ENCODE assay signal across 1 cellular context in the genomic region with DNA sequence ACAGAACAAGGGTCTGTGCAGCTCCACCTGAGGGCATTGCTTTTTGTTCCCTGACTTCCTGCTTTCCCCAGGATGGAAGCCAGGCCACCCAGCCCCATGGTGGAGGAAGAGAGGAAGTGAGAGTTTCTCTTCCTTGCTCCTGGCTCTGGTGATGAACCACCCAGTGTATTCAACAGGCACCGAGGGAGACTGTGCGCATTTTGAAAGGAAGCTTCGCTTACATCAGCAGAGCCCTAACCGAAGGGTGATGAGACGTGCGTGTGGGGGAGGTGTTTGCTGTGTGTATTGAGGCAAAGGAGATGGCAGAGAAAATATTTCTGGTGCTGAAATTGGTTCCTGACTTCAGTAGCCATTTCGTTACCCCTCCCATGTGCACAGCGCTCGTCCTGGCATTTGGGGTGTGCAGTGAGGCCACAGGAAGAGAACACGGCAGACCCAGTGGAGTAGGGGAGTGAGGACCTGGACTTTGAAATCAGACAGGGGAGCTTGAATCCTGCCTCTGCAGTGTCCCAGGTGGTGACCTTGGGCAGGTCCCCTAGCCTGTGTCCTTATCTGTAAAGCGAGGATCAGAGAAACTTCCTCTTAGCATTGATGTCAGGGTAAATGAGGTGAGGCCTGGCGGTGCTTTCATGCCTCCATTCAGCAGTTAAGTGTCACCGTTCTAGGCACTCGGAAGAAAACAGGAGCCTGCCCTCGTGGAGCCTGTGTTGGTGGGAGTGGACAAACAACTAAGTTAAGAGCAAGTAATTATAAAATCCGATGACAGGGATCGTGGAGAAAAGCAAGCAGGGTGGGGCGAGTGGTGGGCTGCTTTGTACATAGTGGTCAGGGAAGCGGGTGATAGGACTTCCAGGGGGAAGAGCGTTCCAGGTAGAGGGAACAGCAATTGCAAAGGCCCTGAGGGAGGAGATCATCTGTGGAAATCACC.
A peak's percentile ranks its signal among the peaks of the same experiment; 100 is the strongest.
TF ChIP-seq lines count a peak whose summit lies in the region.

No MANE protein-coding gene starts in this region.

TF ChIP-seq in K562, 482 proteins besides CTCF, POLR2A, EP300 and RAD21 (continued from another document and continues in another):
- TF ChIP-seq ADNP (tag; IDR thresholded peaks at IDR 0.05) (no peak), ZNF586 (CRISPR knock-in tag; conservative IDR thresholded peaks at IDR 0.05) (no peak), ZNF12 (CRISPR knock-in tag; IDR thresholded peaks at IDR 0.05) (no peak), L3MBTL2 (IDR thresholded peaks at IDR 0.05) (peak; percentile 53; the same call in 1 of the 2 replicates), GTF2E2 (tag; IDR thresholded peaks at IDR 0.05) (no peak), ZNF57 (CRISPR knock-in tag; IDR thresholded peaks at IDR 0.05) (no peak), PCBP1 (IDR thresholded peaks at IDR 0.05; ENCODE audit: low read depth, low read length, poor library complexity, severe bottlenecking) (no peak), GABPB2 (CRISPR knock-in tag; conservative IDR thresholded peaks at IDR 0.05) (no peak), RB1 (IDR thresholded peaks at IDR 0.05; ENCODE audit: low read depth) (no peak; the same call in 1 of the 2 replicates), MBD2 (IDR thresholded peaks at IDR 0.05; ENCODE audit: borderline replicate concordance, low read depth) (peak; percentile 25; the same call in 1 of the 2 replicates), ZBTB7A (IDR thresholded peaks at IDR 0.05; ENCODE audit: borderline replicate concordance, control insufficient read depth, low read depth, low read length) (0 out of 2 replicates have a peak, but pooled peaks have one; percentile 49), NFIX (CRISPR knock-in tag; IDR thresholded peaks at IDR 0.05; ENCODE audit: low read depth) (no peak), ESRRB (CRISPR knock-in tag; IDR thresholded peaks at IDR 0.05; ENCODE audit: borderline replicate concordance) (no peak), TEAD1 (CRISPR knock-in tag; IDR thresholded peaks at IDR 0.05) (no peak; a peak in 1 of 4 replicates), CBX5 (IDR thresholded peaks at IDR 0.05; ENCODE audit: borderline replicate concordance, low read depth) (no peak), MTA1 (IDR thresholded peaks at IDR 0.05; ENCODE audit: borderline replicate concordance) (peak; percentile 64; the same call in 1 of the 2 replicates), NBN (IDR thresholded peaks at IDR 0.05; ENCODE audit: low read depth) (peak; percentile 71), ZNF551 (CRISPR knock-in tag; IDR thresholded peaks at IDR 0.05) (no peak), NR3C1 (CRISPR knock-in tag; IDR thresholded peaks at IDR 0.05) (no peak), SP2 (IDR thresholded peaks at IDR 0.05; ENCODE audit: extremely low read depth, low read depth, low read length, poor library complexity, severe bottlenecking) (no peak), RBBP5 (IDR thresholded peaks at IDR 0.05; ENCODE audit: borderline replicate concordance, insufficient read depth, low read length, poor library complexity, severe bottlenecking) (peak; percentile 69), CREBBP (IDR thresholded peaks at IDR 0.05; ENCODE audit: low read depth, low read length) (no peak), RFX5 (IDR thresholded peaks at IDR 0.05; ENCODE audit: low read depth, low read length) (no peak), RAD51 (IDR thresholded peaks at IDR 0.05; ENCODE audit: borderline replicate concordance, low read depth) (no peak), KLF16 (IDR thresholded peaks at IDR 0.05) (peak; percentile 33; the same call in 1 of the 2 replicates), SMC3 (conservative IDR thresholded peaks at IDR 0.05; ENCODE audit: insufficient read depth, low read depth, low read length) (no peak), TEAD4 (IDR thresholded peaks at IDR 0.05; ENCODE audit: low read length) (peak; percentile 26; the same call in 1 of the 2 replicates), TEAD4 (CRISPR knock-in tag; IDR thresholded peaks at IDR 0.05; ENCODE audit: borderline replicate concordance) (no peak), SMARCB1 (IDR thresholded peaks at IDR 0.05; ENCODE audit: insufficient read length, low read depth) (no peak), SAFB2 (IDR thresholded peaks at IDR 0.05; ENCODE audit: borderline replicate concordance, low read depth, low read length, severe bottlenecking) (no peak), FOSL1 (tag; conservative IDR thresholded peaks at IDR 0.05) (no peak; the same call in 1 of the 2 replicates), ZNF134 (CRISPR knock-in tag; conservative IDR thresholded peaks at IDR 0.05) (no peak), GATA2 (CRISPR knock-in tag; IDR thresholded peaks at IDR 0.05) (peak; percentile 48; the same call in 1 of the 2 replicates)
- TF ChIP-seq, protein P1, sequence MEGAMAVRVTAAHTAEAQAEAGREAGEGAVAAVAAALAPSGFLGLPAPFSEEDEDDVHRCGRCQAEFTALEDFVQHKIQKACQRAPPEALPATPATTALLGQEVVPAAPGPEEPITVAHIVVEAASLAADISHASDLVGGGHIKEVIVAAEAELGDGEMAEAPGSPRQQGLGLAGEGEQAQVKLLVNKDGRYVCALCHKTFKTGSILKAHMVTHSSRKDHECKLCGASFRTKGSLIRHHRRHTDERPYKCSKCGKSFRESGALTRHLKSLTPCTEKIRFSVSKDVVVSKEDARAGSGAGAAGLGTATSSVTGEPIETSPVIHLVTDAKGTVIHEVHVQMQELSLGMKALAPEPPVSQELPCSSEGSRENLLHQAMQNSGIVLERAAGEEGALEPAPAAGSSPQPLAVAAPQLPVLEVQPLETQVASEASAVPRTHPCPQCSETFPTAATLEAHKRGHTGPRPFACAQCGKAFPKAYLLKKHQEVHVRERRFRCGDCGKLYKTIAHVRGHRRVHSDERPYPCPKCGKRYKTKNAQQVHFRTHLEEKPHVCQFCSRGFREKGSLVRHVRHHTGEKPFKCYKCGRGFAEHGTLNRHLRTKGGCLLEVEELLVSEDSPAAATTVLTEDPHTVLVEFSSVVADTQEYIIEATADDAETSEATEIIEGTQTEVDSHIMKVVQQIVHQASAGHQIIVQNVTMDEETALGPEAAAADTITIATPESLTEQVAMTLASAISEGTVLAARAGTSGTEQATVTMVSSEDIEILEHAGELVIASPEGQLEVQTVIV (CRISPR knock-in tag; IDR thresholded peaks at IDR 0.05; ENCODE audit: borderline replicate concordance): no peak
- TF ChIP-seq, protein P2, sequence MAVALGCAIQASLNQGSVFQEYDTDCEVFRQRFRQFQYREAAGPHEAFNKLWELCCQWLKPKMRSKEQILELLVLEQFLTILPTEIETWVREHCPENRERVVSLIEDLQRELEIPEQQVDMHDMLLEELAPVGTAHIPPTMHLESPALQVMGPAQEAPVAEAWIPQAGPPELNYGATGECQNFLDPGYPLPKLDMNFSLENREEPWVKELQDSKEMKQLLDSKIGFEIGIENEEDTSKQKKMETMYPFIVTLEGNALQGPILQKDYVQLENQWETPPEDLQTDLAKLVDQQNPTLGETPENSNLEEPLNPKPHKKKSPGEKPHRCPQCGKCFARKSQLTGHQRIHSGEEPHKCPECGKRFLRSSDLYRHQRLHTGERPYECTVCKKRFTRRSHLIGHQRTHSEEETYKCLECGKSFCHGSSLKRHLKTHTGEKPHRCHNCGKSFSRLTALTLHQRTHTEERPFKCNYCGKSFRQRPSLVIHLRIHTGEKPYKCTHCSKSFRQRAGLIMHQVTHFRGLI (CRISPR knock-in tag; IDR thresholded peaks at IDR 0.05): no peak
- TF ChIP-seq, protein P3, sequence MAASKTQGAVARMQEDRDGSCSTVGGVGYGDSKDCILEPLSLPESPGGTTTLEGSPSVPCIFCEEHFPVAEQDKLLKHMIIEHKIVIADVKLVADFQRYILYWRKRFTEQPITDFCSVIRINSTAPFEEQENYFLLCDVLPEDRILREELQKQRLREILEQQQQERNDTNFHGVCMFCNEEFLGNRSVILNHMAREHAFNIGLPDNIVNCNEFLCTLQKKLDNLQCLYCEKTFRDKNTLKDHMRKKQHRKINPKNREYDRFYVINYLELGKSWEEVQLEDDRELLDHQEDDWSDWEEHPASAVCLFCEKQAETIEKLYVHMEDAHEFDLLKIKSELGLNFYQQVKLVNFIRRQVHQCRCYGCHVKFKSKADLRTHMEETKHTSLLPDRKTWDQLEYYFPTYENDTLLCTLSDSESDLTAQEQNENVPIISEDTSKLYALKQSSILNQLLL (CRISPR knock-in tag; IDR thresholded peaks at IDR 0.05; ENCODE audit: borderline replicate concordance): no peak
- TF ChIP-seq, protein P4, sequence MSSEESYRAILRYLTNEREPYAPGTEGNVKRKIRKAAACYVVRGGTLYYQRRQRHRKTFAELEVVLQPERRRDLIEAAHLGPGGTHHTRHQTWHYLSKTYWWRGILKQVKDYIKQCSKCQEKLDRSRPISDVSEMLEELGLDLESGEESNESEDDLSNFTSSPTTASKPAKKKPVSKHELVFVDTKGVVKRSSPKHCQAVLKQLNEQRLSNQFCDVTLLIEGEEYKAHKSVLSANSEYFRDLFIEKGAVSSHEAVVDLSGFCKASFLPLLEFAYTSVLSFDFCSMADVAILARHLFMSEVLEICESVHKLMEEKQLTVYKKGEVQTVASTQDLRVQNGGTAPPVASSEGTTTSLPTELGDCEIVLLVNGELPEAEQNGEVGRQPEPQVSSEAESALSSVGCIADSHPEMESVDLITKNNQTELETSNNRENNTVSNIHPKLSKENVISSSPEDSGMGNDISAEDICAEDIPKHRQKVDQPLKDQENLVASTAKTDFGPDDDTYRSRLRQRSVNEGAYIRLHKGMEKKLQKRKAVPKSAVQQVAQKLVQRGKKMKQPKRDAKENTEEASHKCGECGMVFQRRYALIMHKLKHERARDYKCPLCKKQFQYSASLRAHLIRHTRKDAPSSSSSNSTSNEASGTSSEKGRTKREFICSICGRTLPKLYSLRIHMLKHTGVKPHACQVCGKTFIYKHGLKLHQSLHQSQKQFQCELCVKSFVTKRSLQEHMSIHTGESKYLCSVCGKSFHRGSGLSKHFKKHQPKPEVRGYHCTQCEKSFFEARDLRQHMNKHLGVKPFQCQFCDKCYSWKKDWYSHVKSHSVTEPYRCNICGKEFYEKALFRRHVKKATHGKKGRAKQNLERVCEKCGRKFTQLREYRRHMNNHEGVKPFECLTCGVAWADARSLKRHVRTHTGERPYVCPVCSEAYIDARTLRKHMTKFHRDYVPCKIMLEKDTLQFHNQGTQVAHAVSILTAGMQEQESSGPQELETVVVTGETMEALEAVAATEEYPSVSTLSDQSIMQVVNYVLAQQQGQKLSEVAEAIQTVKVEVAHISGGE (CRISPR knock-in tag; IDR thresholded peaks at IDR 0.05): peak in 1 of 3 experiments; percentile 31; a peak in 1 of 6 replicates
- TF ChIP-seq, protein P5, sequence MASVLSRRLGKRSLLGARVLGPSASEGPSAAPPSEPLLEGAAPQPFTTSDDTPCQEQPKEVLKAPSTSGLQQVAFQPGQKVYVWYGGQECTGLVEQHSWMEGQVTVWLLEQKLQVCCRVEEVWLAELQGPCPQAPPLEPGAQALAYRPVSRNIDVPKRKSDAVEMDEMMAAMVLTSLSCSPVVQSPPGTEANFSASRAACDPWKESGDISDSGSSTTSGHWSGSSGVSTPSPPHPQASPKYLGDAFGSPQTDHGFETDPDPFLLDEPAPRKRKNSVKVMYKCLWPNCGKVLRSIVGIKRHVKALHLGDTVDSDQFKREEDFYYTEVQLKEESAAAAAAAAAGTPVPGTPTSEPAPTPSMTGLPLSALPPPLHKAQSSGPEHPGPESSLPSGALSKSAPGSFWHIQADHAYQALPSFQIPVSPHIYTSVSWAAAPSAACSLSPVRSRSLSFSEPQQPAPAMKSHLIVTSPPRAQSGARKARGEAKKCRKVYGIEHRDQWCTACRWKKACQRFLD (CRISPR knock-in tag; IDR thresholded peaks at IDR 0.05): peak; percentile 75; the same call in 1 of the 2 replicates
- TF ChIP-seq, protein P6, sequence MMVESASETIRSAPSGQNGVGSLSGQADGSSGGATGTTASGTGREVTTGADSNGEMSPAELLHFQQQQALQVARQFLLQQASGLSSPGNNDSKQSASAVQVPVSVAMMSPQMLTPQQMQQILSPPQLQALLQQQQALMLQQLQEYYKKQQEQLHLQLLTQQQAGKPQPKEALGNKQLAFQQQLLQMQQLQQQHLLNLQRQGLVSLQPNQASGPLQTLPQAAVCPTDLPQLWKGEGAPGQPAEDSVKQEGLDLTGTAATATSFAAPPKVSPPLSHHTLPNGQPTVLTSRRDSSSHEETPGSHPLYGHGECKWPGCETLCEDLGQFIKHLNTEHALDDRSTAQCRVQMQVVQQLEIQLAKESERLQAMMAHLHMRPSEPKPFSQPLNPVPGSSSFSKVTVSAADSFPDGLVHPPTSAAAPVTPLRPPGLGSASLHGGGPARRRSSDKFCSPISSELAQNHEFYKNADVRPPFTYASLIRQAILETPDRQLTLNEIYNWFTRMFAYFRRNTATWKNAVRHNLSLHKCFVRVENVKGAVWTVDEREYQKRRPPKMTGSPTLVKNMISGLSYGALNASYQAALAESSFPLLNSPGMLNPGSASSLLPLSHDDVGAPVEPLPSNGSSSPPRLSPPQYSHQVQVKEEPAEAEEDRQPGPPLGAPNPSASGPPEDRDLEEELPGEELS (CRISPR knock-in tag; IDR thresholded peaks at IDR 0.05; ENCODE audit: borderline replicate concordance): 0 out of 2 replicates have a peak, but pooled peaks have one; percentile 37
- TF ChIP-seq, protein P7, sequence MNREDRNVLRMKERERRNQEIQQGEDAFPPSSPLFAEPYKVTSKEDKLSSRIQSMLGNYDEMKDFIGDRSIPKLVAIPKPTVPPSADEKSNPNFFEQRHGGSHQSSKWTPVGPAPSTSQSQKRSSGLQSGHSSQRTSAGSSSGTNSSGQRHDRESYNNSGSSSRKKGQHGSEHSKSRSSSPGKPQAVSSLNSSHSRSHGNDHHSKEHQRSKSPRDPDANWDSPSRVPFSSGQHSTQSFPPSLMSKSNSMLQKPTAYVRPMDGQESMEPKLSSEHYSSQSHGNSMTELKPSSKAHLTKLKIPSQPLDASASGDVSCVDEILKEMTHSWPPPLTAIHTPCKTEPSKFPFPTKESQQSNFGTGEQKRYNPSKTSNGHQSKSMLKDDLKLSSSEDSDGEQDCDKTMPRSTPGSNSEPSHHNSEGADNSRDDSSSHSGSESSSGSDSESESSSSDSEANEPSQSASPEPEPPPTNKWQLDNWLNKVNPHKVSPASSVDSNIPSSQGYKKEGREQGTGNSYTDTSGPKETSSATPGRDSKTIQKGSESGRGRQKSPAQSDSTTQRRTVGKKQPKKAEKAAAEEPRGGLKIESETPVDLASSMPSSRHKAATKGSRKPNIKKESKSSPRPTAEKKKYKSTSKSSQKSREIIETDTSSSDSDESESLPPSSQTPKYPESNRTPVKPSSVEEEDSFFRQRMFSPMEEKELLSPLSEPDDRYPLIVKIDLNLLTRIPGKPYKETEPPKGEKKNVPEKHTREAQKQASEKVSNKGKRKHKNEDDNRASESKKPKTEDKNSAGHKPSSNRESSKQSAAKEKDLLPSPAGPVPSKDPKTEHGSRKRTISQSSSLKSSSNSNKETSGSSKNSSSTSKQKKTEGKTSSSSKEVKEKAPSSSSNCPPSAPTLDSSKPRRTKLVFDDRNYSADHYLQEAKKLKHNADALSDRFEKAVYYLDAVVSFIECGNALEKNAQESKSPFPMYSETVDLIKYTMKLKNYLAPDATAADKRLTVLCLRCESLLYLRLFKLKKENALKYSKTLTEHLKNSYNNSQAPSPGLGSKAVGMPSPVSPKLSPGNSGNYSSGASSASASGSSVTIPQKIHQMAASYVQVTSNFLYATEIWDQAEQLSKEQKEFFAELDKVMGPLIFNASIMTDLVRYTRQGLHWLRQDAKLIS (CRISPR knock-in tag; IDR thresholded peaks at IDR 0.05): no peak
